In the genomic region with DNA sequence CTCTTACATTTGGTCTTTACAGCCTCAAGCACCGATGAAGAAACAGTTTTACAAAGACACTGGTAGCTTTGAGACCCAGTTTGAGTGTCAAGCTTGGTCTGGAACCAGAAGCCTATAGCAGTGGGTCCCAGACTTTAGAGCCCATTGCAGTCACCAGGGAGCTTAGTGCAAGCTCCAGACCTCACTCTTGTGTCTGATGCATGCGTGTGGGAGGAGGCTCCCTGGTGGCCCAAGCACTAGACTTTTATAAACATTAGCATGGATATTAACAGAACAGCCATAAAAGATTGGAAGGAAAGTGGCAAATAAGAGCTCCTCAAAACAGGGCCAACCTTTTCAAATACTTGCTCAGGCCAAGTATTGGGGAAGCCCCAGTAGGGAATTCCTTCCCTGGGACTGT, we compare ENCODE assay signal across 24 cellular contexts.
"Had no signal": no experiment of that assay in that cellular context is flagged by ENCODE, and none has a peak within 500 bp of the region (broad histone marks: within the 10 kb centered on the region; RNA-seq: fewer than 3 reads in every experiment).

No MANE protein-coding gene starts in this region.

- H3K4me3 Mint-ChIP-seq: activated CD4-positive, alpha-beta memory T cell treated with anti-CD3 and anti-CD28 coated beads, Interleukin-2, amount 10 ng/mL, durations not matched to agents 7 days and 5 days; activated CD4-positive, alpha-beta T cell treated with anti-CD3 and anti-CD28 coated beads, Interleukin-2, amount 10 ng/mL, durations not matched to agents 24 days and 14 days; dendritic cell treated with granulocyte-macrophage colony-stimulating factor and Interleukin-4, amounts not matched to agents 40 ng/mL and 50 ng/mL, for 4 days; stimulated activated naive CD8-positive, alpha-beta T cell treated with anti-CD3 and anti-CD28 coated beads, Interleukin-15, Interleukin-2, amounts not matched to agents 100 ng/mL and 50 ng/mL, for 24 hours; T-helper 2 cell treated with Interferon-gamma antibody and Interleukin-4, amounts not matched to agents 5 μg/mL and 100 μg/mL, for 36 hours had no signal

- ATAC-seq: activated CD4-positive, CD25-positive, alpha-beta regulatory T cell treated with anti-CD3 and anti-CD28 coated beads, Interleukin-2, amount 50 U/mL, for 24 hours; body of pancreas; foreskin keratinocyte; SK-N-SH treated with all-trans-retinoic acid at 6 μM for 48 hours had no signal

- H3K27me3 ChIP-seq: body of pancreas, cardiac muscle cell, foreskin keratinocyte, sigmoid colon, tibial artery had no signal

- H3K4me1 ChIP-seq: body of pancreas, foreskin keratinocyte, sigmoid colon had no signal

- H3K4me1 Mint-ChIP-seq: activated CD4-positive, alpha-beta memory T cell treated with anti-CD3 and anti-CD28 coated beads, Interleukin-2, amount 10 ng/mL, durations not matched to agents 7 days and 5 days; activated CD4-positive, alpha-beta T cell treated with anti-CD3 and anti-CD28 coated beads, Interleukin-2, amount 10 ng/mL, durations not matched to agents 24 days and 14 days had no signal

- H3K27ac Mint-ChIP-seq: activated CD4-positive, alpha-beta memory T cell treated with anti-CD3 and anti-CD28 coated beads, Interleukin-2, amount 10 ng/mL, durations not matched to agents 7 days and 5 days; dendritic cell treated with granulocyte-macrophage colony-stimulating factor and Interleukin-4, amounts not matched to agents 40 ng/mL and 50 ng/mL, for 4 days; progenitor cell of endocrine pancreas; stimulated activated naive CD8-positive, alpha-beta T cell treated with anti-CD3 and anti-CD28 coated beads, Interleukin-15, Interleukin-2, amounts not matched to agents 100 ng/mL and 50 ng/mL, for 24 hours; T-helper 2 cell treated with Interferon-gamma antibody and Interleukin-4, amounts not matched to agents 5 μg/mL and 100 μg/mL, for 36 hours had no signal

- DNase-seq: activated CD4-positive, alpha-beta memory T cell treated with anti-CD3 and anti-CD28 coated beads, Interleukin-2, amount 10 ng/mL, durations not matched to agents 7 days and 5 days; activated CD4-positive, alpha-beta T cell treated with anti-CD3 and anti-CD28 coated beads, Interleukin-2, amount 10 ng/mL, durations not matched to agents 24 days and 14 days; activated effector memory CD4-positive, alpha-beta T cell treated with anti-CD3 and anti-CD28 coated beads, Interleukin-2, amount 50 U/mL, for 16 hours; activated T-cell treated with anti-CD3 and anti-CD28 coated beads, Interleukin-2, amount 50 U/mL, for 48 hours; anterior cingulate cortex; body of pancreas; effector CD4-positive, alpha-beta T cell; erythroblast; foreskin keratinocyte; kidney; naive B cell; retina; sigmoid colon; stimulated activated CD4-positive, alpha-beta T cell treated with anti-CD3 and anti-CD28 coated beads, Interleukin-4, amount 100 ng/mL, for 1 hour; tibial artery had no signal

- H3K27ac ChIP-seq: body of pancreas, cardiac muscle cell, foreskin keratinocyte, sigmoid colon, tibial artery, VCaP had no signal

- H3K36me3 ChIP-seq: cardiac muscle cell had no signal

- H3K9me3 ChIP-seq: body of pancreas, sigmoid colon, tibial artery had no signal

- H3K9me3 Mint-ChIP-seq: activated CD4-positive, alpha-beta memory T cell treated with anti-CD3 and anti-CD28 coated beads, Interleukin-2, amount 10 ng/mL, durations not matched to agents 7 days and 5 days; activated CD4-positive, alpha-beta T cell treated with anti-CD3 and anti-CD28 coated beads, Interleukin-2, amount 10 ng/mL, durations not matched to agents 24 days and 14 days; dendritic cell treated with granulocyte-macrophage colony-stimulating factor and Interleukin-4, amounts not matched to agents 40 ng/mL and 50 ng/mL, for 4 days; naive B cell; stimulated activated naive CD8-positive, alpha-beta T cell treated with anti-CD3 and anti-CD28 coated beads, Interleukin-15, Interleukin-2, amounts not matched to agents 100 ng/mL and 50 ng/mL, for 24 hours; T-helper 2 cell treated with Interferon-gamma antibody and Interleukin-4, amounts not matched to agents 5 μg/mL and 100 μg/mL, for 36 hours had no signal

- H3K4me3 ChIP-seq: body of pancreas, cardiac muscle cell, lung, sigmoid colon, tibial artery had no signal

- H3K27me3 Mint-ChIP-seq: activated CD4-positive, alpha-beta memory T cell treated with anti-CD3 and anti-CD28 coated beads, Interleukin-2, amount 10 ng/mL, durations not matched to agents 7 days and 5 days; activated CD4-positive, alpha-beta T cell treated with anti-CD3 and anti-CD28 coated beads, Interleukin-2, amount 10 ng/mL, durations not matched to agents 24 days and 14 days; dendritic cell treated with granulocyte-macrophage colony-stimulating factor and Interleukin-4, amounts not matched to agents 40 ng/mL and 50 ng/mL, for 4 days; naive B cell; progenitor cell of endocrine pancreas; stimulated activated naive CD8-positive, alpha-beta T cell treated with anti-CD3 and anti-CD28 coated beads, Interleukin-15, Interleukin-2, amounts not matched to agents 100 ng/mL and 50 ng/mL, for 24 hours had no signal
